In the genomic region with DNA sequence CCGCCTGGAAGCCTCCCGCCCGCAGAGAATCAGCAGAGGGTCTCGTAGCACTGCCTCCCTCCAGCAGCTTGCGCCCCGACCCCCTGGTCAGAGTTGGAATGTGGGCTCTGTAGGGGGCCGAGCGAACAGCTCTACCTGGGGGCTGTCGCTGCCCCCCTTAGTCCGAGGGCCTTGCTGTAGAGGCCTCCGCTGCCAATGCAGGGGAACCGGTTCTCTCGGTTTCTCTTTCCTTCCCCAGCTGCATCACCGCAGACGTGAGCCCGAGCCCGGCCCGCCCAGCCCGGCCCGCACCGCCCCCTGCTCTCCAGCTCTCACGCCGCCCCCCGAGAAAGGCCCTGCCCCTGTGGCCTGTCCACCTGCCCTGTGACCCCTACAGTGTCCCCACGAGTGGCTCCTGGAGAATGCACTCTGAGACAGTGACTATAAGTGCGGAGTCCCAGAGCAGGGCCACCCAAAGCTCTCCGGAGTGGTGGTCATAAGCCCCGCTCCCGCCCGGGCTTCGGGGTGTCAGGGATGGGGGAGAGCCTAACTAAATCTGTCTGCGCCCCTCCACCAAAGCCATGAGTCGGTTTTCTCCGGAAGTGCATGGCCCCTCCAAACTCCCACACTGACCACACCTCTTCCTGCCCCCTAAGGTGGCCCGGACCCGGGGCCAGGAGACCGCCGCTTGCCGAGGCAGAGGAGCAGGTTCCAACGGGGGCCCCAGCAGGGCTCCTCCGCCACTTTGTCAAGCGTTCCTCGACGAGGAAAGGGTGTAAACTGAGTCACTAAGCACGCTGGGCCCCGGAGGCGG, we compare ENCODE assay signal across 8 cellular contexts. TPM values are rescaled to one million over a fixed set of nuclear protein-coding genes. Genes with fewer than 3 reads are reported as not detected.
DNase-seq lines count a peak whose midpoint lies in the region; ATAC-seq and TF ChIP-seq lines count a peak whose summit lies in the region.

No MANE protein-coding gene starts in this region.

- H4K20me1 ChIP-seq in OCI-LY7 (ENCODE audit: insufficient read depth, low read length) = no peaks in the 10 kb centered on the region

- H3K27ac ChIP-seq in CD4-positive, CD25-positive, alpha-beta regulatory T cell (ENCODE audit: insufficient read depth, low read length, poor library complexity, severe bottlenecking) = peak overlapping the region; percentile 23
- no peak overlapping the region for H3K27ac ChIP-seq in OCI-LY7 (ENCODE audit: low read depth, low read length, poor library complexity, severe bottlenecking)
- no peak overlapping the region for H3K27ac ChIP-seq in effector memory CD4-positive, alpha-beta T cell (ENCODE audit: insufficient read depth, low read length, poor library complexity, severe bottlenecking)
- peak overlapping the region; percentile 31 for H3K27ac ChIP-seq in naive thymus-derived CD4-positive, alpha-beta T cell (ENCODE audit: low read depth, low read length)

- peak overlapping the region in 1 of 3 donors; percentile 81 for H3K27ac Mint-ChIP-seq in CD4-positive, CD25-positive, alpha-beta regulatory T cell
- H3K27ac Mint-ChIP-seq in naive thymus-derived CD4-positive, alpha-beta T cell = peak overlapping the region in 5 of 9 donors; percentile 30 to 77 (median 58)

- H2AFZ ChIP-seq in OCI-LY7 (ENCODE audit: low read length) = peak overlapping the region; percentile 23; the same call in 1 of the 2 replicates

- CTCF ChIA-PET in OCI-LY7 (lab: Charles Lee; ENCODE audit: unreplicated experiment) = no interaction called here
- CTCF ChIA-PET in naive thymus-derived CD4-positive, alpha-beta T cell (lab: Charles Lee) = no interaction called here

- peak in 1 of 3 donors; percentile 68 for DNase-seq in CD4-positive, CD25-positive, alpha-beta regulatory T cell
- peak; percentile 37 for DNase-seq in OCI-LY7 (ENCODE audit: low spot score)
- DNase-seq in effector memory CD4-positive, alpha-beta T cell = no peak
- DNase-seq in naive thymus-derived CD4-positive, alpha-beta T cell = peak in 1 of 9 donors; percentile 52
- no peak for DNase-seq in anterior cingulate cortex (lab: John Stamatoyannopoulos, UW)
- DNase-seq in NCI-H774 (lab: John Stamatoyannopoulos, UW) = no peak
- no peak for DNase-seq in SIG-M5 (lab: John Stamatoyannopoulos, UW)

- no peaks in the 10 kb centered on the region for H3K9me3 ChIP-seq in CD4-positive, CD25-positive, alpha-beta regulatory T cell (ENCODE audit: control insufficient read depth in 2 of 2, low read length in 2 of 2)
- no peaks in the 10 kb centered on the region for H3K9me3 ChIP-seq in OCI-LY7 (ENCODE audit: low read length)
- no peaks in the 10 kb centered on the region for H3K9me3 ChIP-seq in effector memory CD4-positive, alpha-beta T cell (ENCODE audit: control insufficient read depth, low read length)
- H3K9me3 ChIP-seq in naive thymus-derived CD4-positive, alpha-beta T cell (ENCODE audit: control insufficient read depth in 2 of 3, low read length in 3 of 3) = no peaks in the 10 kb centered on the region

- POLR2A ChIA-PET in OCI-LY7 (lab: Charles Lee) = no interaction called here
- POLR2A ChIA-PET in naive thymus-derived CD4-positive, alpha-beta T cell (lab: Charles Lee) = no interaction called here

- peaks cover 4% of the 10 kb centered on the region for H3K36me3 Mint-ChIP-seq in CD4-positive, CD25-positive, alpha-beta regulatory T cell
- no peaks in the 10 kb centered on the region for H3K36me3 Mint-ChIP-seq in naive thymus-derived CD4-positive, alpha-beta T cell

- H3K4me3 Mint-ChIP-seq in CD4-positive, CD25-positive, alpha-beta regulatory T cell = peak overlapping the region; percentile 82 to 90 (median 86)
- H3K4me3 Mint-ChIP-seq in naive thymus-derived CD4-positive, alpha-beta T cell = peak overlapping the region; percentile 74 to 90 (median 84)

- no peaks in the 10 kb centered on the region for H3K79me2 ChIP-seq in OCI-LY7 (ENCODE audit: insufficient read depth, low read depth, low read length)

- intact Hi-C loops in OCI-LY7 (cut with micrococcal nuclease; ENCODE audit: unreplicated experiment) = no loop called here
- intact Hi-C loops in naive thymus-derived CD4-positive, alpha-beta T cell (cut with micrococcal nuclease) = loop anchor here in 1 of 2 donors (5.0 kb wide), 1 partner anchor 151 kb away; no protein-coding TSS in a partner anchor

- H3K36me3 ChIP-seq in CD4-positive, CD25-positive, alpha-beta regulatory T cell (ENCODE audit: control insufficient read depth, insufficient read depth, low read length) = no peaks in the 10 kb centered on the region
- H3K36me3 ChIP-seq in OCI-LY7 (ENCODE audit: insufficient read depth, low read length) = no peaks in the 10 kb centered on the region
- no peaks in the 10 kb centered on the region for H3K36me3 ChIP-seq in effector memory CD4-positive, alpha-beta T cell (ENCODE audit: control insufficient read depth, insufficient read depth, low read length)
- H3K36me3 ChIP-seq in naive thymus-derived CD4-positive, alpha-beta T cell (ENCODE audit: control insufficient read depth in 2 of 3, insufficient read depth in 3 of 3, low read length in 3 of 3) = peaks cover 0 to 2% (median 0%) of the 10 kb centered on the region in 3 experiments

- no peaks in the 10 kb centered on the region for H3K27me3 Mint-ChIP-seq in CD4-positive, CD25-positive, alpha-beta regulatory T cell
- no peaks in the 10 kb centered on the region for H3K27me3 Mint-ChIP-seq in naive thymus-derived CD4-positive, alpha-beta T cell

- no peaks in the 10 kb centered on the region for H3K27me3 ChIP-seq in CD4-positive, CD25-positive, alpha-beta regulatory T cell (ENCODE audit: control insufficient read depth, insufficient read depth, low read length)
- no peaks in the 10 kb centered on the region for H3K27me3 ChIP-seq in effector memory CD4-positive, alpha-beta T cell (replicated peaks; ENCODE audit: control insufficient read depth, insufficient read depth, low read length, poor library complexity, severe bottlenecking)
- H3K27me3 ChIP-seq in naive thymus-derived CD4-positive, alpha-beta T cell (ENCODE audit: control insufficient read depth in 2 of 2, insufficient read depth in 2 of 2, low read length in 2 of 2) = no peaks in the 10 kb centered on the region

- peak overlapping the region; percentile 37 for H3K4me3 ChIP-seq in CD4-positive, CD25-positive, alpha-beta regulatory T cell (ENCODE audit: low read depth, low read length)
- peak overlapping the region; percentile 61 for H3K4me3 ChIP-seq in OCI-LY7 (ENCODE audit: low read depth, low read length, poor library complexity, severe bottlenecking)
- H3K4me3 ChIP-seq in effector memory CD4-positive, alpha-beta T cell (ENCODE audit: insufficient read depth, low read depth, low read length, poor library complexity, severe bottlenecking) = peak overlapping the region; percentile 77
- peak overlapping the region; percentile 59 for H3K4me3 ChIP-seq in naive thymus-derived CD4-positive, alpha-beta T cell (ENCODE audit: low read length)

- peak overlapping the region; percentile 73 for H3K4me2 ChIP-seq in OCI-LY7 (ENCODE audit: low read length)

- no TSS peak for BruUV-seq in OCI-LY7 (replicated peaks; lab: Mats Ljungman, UMichigan)

- TF ChIP-seq CTCF in OCI-LY7 (conservative IDR thresholded peaks at IDR 0.05; ENCODE audit: low read length) = no peak

- no peak for ATAC-seq in CD4-positive, CD25-positive, alpha-beta regulatory T cell (ENCODE audit: low read depth in 2 of 2)
- peak; percentile 28 for ATAC-seq in GM21390 (IDR thresholded peaks at IDR 0.05; ENCODE audit: unreplicated experiment)
- ATAC-seq in naive thymus-derived CD4-positive, alpha-beta T cell = peak; percentile 20

- H3K9me2 ChIP-seq in OCI-LY7 (ENCODE audit: insufficient read depth, low read length) = no peaks in the 10 kb centered on the region

- peaks cover 0 to 28% (median 9%) of the 10 kb centered on the region in 4 donors for H3K4me1 Mint-ChIP-seq in CD4-positive, CD25-positive, alpha-beta regulatory T cell
- H3K4me1 Mint-ChIP-seq in naive thymus-derived CD4-positive, alpha-beta T cell = peaks cover 14 to 30% (median 26%) of the 10 kb centered on the region in 7 donors

- no peaks in the 10 kb centered on the region for H3K9me3 Mint-ChIP-seq in CD4-positive, CD25-positive, alpha-beta regulatory T cell
- no peaks in the 10 kb centered on the region for H3K9me3 Mint-ChIP-seq in naive thymus-derived CD4-positive, alpha-beta T cell

- peaks cover 33% of the 10 kb centered on the region for H3K4me1 ChIP-seq in CD4-positive, CD25-positive, alpha-beta regulatory T cell (ENCODE audit: control insufficient read depth, insufficient read depth, low read length, poor library complexity, severe bottlenecking)
- peaks cover 41% of the 10 kb centered on the region for H3K4me1 ChIP-seq in OCI-LY7 (ENCODE audit: insufficient read depth, low read length, poor library complexity, severe bottlenecking)
- peaks cover 21% of the 10 kb centered on the region for H3K4me1 ChIP-seq in effector memory CD4-positive, alpha-beta T cell (ENCODE audit: control insufficient read depth, insufficient read depth, low read length, poor library complexity, severe bottlenecking)
- H3K4me1 ChIP-seq in naive thymus-derived CD4-positive, alpha-beta T cell (ENCODE audit: control insufficient read depth in 2 of 2, insufficient read depth in 2 of 2, low read length in 2 of 2) = peaks cover 11 to 14% of the 10 kb centered on the region in 2 donors

RNA-seq across cellular contexts. Expression of a gene that starts 1.7 kb away (rescaled TPM):
- total RNA-seq in CD4-positive, CD25-positive, alpha-beta regulatory T cell = 78.5 TPM
- polyA plus RNA-seq in CD4-positive, CD25-positive, alpha-beta regulatory T cell = 10 to 100 TPM; 23.9 to 27.7 (median 25.6) TPM
- total RNA-seq in OCI-LY7 (2014; rRNA removed; shearing (Covaris generic)) = 55.5 and 66.1 TPM in 2 replicates
- total RNA-seq in OCI-LY7 (2022) = 56.8 and 62.7 TPM in 2 replicates
- total RNA-seq in naive thymus-derived CD4-positive, alpha-beta T cell = 100 to 1,000 TPM in 3 of 5 experiments, 10 to 100 TPM in 2; 53.4 to 126 (median 109) TPM
- polyA plus RNA-seq in naive thymus-derived CD4-positive, alpha-beta T cell = 10 to 100 TPM; 20.1 to 38.9 TPM

RNA-seq across cellular contexts. Expression of a gene that starts 59.6 kb away (rescaled TPM):
- 103 TPM for total RNA-seq in CD4-positive, CD25-positive, alpha-beta regulatory T cell
- 10 to 100 TPM; 11.1 to 19.4 (median 12.0) TPM for polyA plus RNA-seq in CD4-positive, CD25-positive, alpha-beta regulatory T cell
- 6.5 and 11.8 TPM in 2 replicates for total RNA-seq in OCI-LY7 (2014; rRNA removed; shearing (Covaris generic))
- 29.3 and 36.7 TPM in 2 replicates for total RNA-seq in OCI-LY7 (2022)
- total RNA-seq in naive thymus-derived CD4-positive, alpha-beta T cell = 100 to 1,000 TPM in 2 of 5 experiments, 10 to 100 TPM in 3; 58.2 to 111 (median 80.4) TPM
- 10 to 100 TPM; 11.5 to 21.2 TPM for polyA plus RNA-seq in naive thymus-derived CD4-positive, alpha-beta T cell

Comparison
In these comparisons a context has a peak if more than half of its experiments do, and no peak if none do; other contexts are left out.
1. ATAC-seq: peak in GM21390 (single experiment) and naive thymus-derived CD4-positive, alpha-beta T cell (single experiment); none in CD4-positive, CD25-positive, alpha-beta regulatory T cell (0 of 2).
2. H3K27ac ChIP-seq: peak in CD4-positive, CD25-positive, alpha-beta regulatory T cell (single experiment) and naive thymus-derived CD4-positive, alpha-beta T cell (single experiment); none in OCI-LY7 (single experiment) and effector memory CD4-positive, alpha-beta T cell (single experiment).
3. Peak in every context shown above with its lines, with median percentiles within 50 percentile points of each other: H3K4me3 ChIP-seq.